ENCODE assay signal across 23 cellular contexts in the genomic region with DNA sequence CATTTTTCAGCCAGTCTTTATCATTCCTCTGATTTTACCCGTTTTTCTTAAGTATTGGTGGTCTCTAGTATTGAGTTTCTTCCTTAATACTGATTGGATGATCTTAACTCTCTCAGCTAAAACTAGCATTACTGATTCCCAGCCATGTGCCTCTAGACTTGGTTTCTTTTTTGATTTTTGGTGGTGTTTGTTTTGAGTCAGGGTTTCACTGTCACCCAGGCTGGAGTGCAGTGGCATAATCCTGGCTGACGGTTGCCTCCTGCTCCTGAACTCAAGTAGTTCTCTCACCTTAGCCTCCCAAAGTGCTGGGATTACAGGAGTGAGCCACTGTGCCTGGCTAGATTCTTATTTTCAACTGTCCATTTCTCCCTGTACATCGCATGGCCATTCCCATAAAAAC. TPM values are rescaled to one million over a fixed set of nuclear protein-coding genes. Genes with fewer than 3 reads are reported as not detected.
DNase-seq lines count a peak whose midpoint lies in the region; ATAC-seq and TF ChIP-seq lines count a peak whose summit lies in the region.
"Had no signal": no experiment of that assay in that cellular context is flagged by ENCODE, and none has a peak within 500 bp of the region (broad histone marks: within the 10 kb centered on the region; RNA-seq: fewer than 3 reads in every experiment).

No MANE protein-coding gene starts in this region.

- ATAC-seq in GM18498 (IDR thresholded peaks at IDR 0.05; ENCODE audit: unreplicated experiment) (peak; percentile 67), GM19025 (IDR thresholded peaks at IDR 0.05; ENCODE audit: low read depth, unreplicated experiment) (peak; percentile 51), HG02642 (IDR thresholded peaks at IDR 0.05; ENCODE audit: poor library complexity, unreplicated experiment) (peak; percentile 49), HG03575 (IDR thresholded peaks at IDR 0.05; ENCODE audit: extremely low read depth, insufficient number of reproducible peaks, low FRiP score, unreplicated experiment) (peak; percentile 73)
- ATAC-seq: K562 had no signal

- TF ChIP-seq POLR2A in uterus (IDR thresholded peaks at IDR 0.05), result no peak

- intact Hi-C loops in uterus (cut with DNase I; ENCODE audit: low total_unique reads), result no loop called here
- intact Hi-C loops in A673 (cut with micrococcal nuclease; ENCODE audit: unreplicated experiment), result loop anchor here (5.0 to 10.0 kb wide), 4 partner anchors 42 to 1797 kb away; no protein-coding TSS in a partner anchor

- CTCF ChIA-PET in A673 (lab: Charles Lee), result no interaction called here

- H3K4me3 ChIP-seq in uterus, result no peak overlapping the region
- H3K4me3 ChIP-seq in A673 (ENCODE audit: low read depth, low read length, poor library complexity, severe bottlenecking), result no peak overlapping the region
- H3K4me3 ChIP-seq: K562 had no signal

- no peak overlapping the region for H3K27ac ChIP-seq in uterus
- H3K27ac ChIP-seq in A673 (ENCODE audit: low read depth, low read length, poor library complexity, severe bottlenecking), result no peak overlapping the region
- H3K27ac ChIP-seq: brain microvascular endothelial cell, HL-60 had no signal

- H3K36me3 ChIP-seq in uterus (no peaks in the 10 kb centered on the region), A673 (ENCODE audit: insufficient read depth, low read length, poor library complexity, severe bottlenecking) (no peaks in the 10 kb centered on the region)
- H3K36me3 ChIP-seq: brain microvascular endothelial cell had no signal

- BruUV-seq in A673 (replicated peaks; lab: Mats Ljungman, UMichigan), result no TSS peak

- POLR2A ChIA-PET in A673 (lab: Charles Lee; ENCODE audit: low non-redundant PET), result no interaction called here

- H3K4me1 ChIP-seq in uterus, result no peaks in the 10 kb centered on the region
- H3K4me1 ChIP-seq in A673 (ENCODE audit: insufficient read depth, low read length, poor library complexity, severe bottlenecking), result no peaks in the 10 kb centered on the region

- TF ChIP-seq CTCF in uterus (IDR thresholded peaks at IDR 0.05) (no peak), A673 (conservative IDR thresholded peaks at IDR 0.05; ENCODE audit: low read depth, low read length) (no peak)

- H3K27me3 ChIP-seq in uterus, result peaks cover 0 to 5% of the 10 kb centered on the region in 2 donors
- H3K27me3 ChIP-seq in A673 (replicated peaks; ENCODE audit: insufficient read depth, low read depth, low read length, poor library complexity), result no peaks in the 10 kb centered on the region
- H3K27me3 ChIP-seq: brain microvascular endothelial cell had no signal

- H3K9me3 ChIP-seq in uterus (no peaks in the 10 kb centered on the region), A673 (ENCODE audit: low read depth, low read length, poor library complexity, severe bottlenecking) (no peaks in the 10 kb centered on the region)

- DNase-seq in uterus (no peak), A673 (ENCODE audit: low spot score) (no peak), NCI-H2196 treated with DMSO at 0.1 percent for 48 hours (lab: John Stamatoyannopoulos, UW; ENCODE audit: unreplicated experiment) (no peak), SK-N-DZ (ENCODE audit: low spot score) (no peak)
- DNase-seq: activated CD4-positive, CD25-positive, alpha-beta regulatory T cell treated with anti-CD3 and anti-CD28 coated beads, Interleukin-2, amount 50 U/mL, for 72 hours; brain microvascular endothelial cell; COR-L47; glutamatergic neuron; NCI-H1417; NCI-H345; substantia nigra; T-helper 9 cell had no signal

RNA-seq across cellular contexts. Expression of a gene that starts 24.9 kb away (rescaled TPM):
- total RNA-seq in uterus (not detected), A673 (2021) (not detected in 2 replicates)
- not detected in 2 replicates for polyA plus RNA-seq in SK-N-DZ (2014; cell fraction: cytosol; rRNA removed)
- not detected in 2 replicates for polyA plus RNA-seq in SK-N-DZ (2014; cell fraction: nucleus; rRNA removed)
- total RNA-seq: activated naive CD4-positive, alpha-beta T cell treated with anti-CD3 and anti-CD28 coated beads, Interleukin-2, amount 50 U/mL, for 72 hours; dermis microvascular lymphatic vessel endothelial cell; K562; renal cortical epithelial cell had no signal
- polyA plus RNA-seq: esophagus, K562, neural cell had no signal

RNA-seq across cellular contexts. Expression of a gene that starts 33.3 kb away (rescaled TPM):
- total RNA-seq in uterus (under 1 TPM in 1 of 4 donors, not detected in 3; 0.28 TPM), A673 (2021) (not detected in 2 replicates)
- polyA plus RNA-seq in SK-N-DZ (2014; cell fraction: cytosol; rRNA removed), result not detected in 2 replicates
- not detected in 2 replicates for polyA plus RNA-seq in SK-N-DZ (2014; cell fraction: nucleus; rRNA removed)
- total RNA-seq: dermis microvascular lymphatic vessel endothelial cell, K562, renal cortical epithelial cell had no signal
- polyA plus RNA-seq: esophagus, K562, neural cell had no signal

RNA-seq across cellular contexts. Expression of a gene that starts 40.5 kb away (rescaled TPM):
- total RNA-seq in uterus, result not detected
- not detected in 2 replicates for total RNA-seq in A673 (2021)
- not detected in 2 replicates for polyA plus RNA-seq in SK-N-DZ (2014; cell fraction: cytosol; rRNA removed)
- polyA plus RNA-seq in SK-N-DZ (2014; cell fraction: nucleus; rRNA removed), result not detected in 2 replicates
- total RNA-seq: K562, renal cortical epithelial cell had no signal
- polyA plus RNA-seq: K562, neural cell had no signal
